In the genomic region with DNA sequence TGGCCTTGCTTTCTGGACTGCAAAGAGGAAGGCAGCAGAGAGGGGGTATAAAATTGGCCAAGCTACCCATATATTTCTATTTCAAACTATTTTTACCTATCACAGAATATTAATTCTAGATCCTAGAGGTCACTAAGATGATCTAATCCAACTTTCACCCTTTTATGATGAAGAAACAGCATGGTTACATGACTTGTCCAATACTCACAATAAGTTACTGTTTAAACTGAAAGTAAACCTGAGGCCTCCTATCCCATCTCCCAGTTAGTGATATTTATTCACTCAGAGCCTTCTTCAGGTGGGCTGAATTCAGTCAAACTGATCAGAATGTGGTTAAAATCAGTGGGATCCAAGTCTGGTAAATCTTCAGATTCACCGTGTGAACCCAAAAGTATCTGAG, we compare ENCODE assay signal across 23 cellular contexts.
"Had no signal": no experiment of that assay in that cellular context is flagged by ENCODE, and none has a peak within 500 bp of the region (broad histone marks: within the 10 kb centered on the region; RNA-seq: fewer than 3 reads in every experiment).

No MANE protein-coding gene starts in this region.

- H3K4me1 Mint-ChIP-seq: naive thymus-derived CD4-positive, alpha-beta T cell; nephron progenitor cell; stimulated activated naive CD8-positive, alpha-beta T cell treated with anti-CD3 and anti-CD28 coated beads, Interleukin-15, amount 100 ng/mL, for 72 hours had no signal

- H3K4me3 ChIP-seq: dorsolateral prefrontal cortex, esophagus muscularis mucosa, gastrocnemius medialis, heart right ventricle, left ventricle myocardium inferior, lung, prostate gland, spleen, testis, tibial nerve had no signal

- H3K4me1 ChIP-seq: esophagus muscularis mucosa, gastrocnemius medialis, left ventricle myocardium inferior, parathyroid adenoma, prostate gland, spleen, testis, tibial nerve had no signal

- H3K4me3 Mint-ChIP-seq: naive thymus-derived CD4-positive, alpha-beta T cell; nephron progenitor cell; stimulated activated memory B cell treated with anti-CD40 and anti-IgM and Interleukin-4, amounts not matched to agents 10 μg/mL and 1 μg/mL and 100 μg/mL, for 72 hours; stimulated activated naive CD8-positive, alpha-beta T cell treated with anti-CD3 and anti-CD28 coated beads, Interleukin-15, amount 100 ng/mL, for 72 hours had no signal

- DNase-seq: cortex of kidney; dorsolateral prefrontal cortex; effector CD8-positive, alpha-beta T cell; gastrocnemius medialis; heart right ventricle; islet precursor cell; left ventricle myocardium inferior; naive thymus-derived CD4-positive, alpha-beta T cell; nephron progenitor cell; spleen; stimulated activated CD4-positive, alpha-beta T cell treated with anti-CD3 and anti-CD28 coated beads, Interleukin-15, amount 100 ng/mL, for 24 hours; stimulated activated CD4-positive, alpha-beta T cell treated with anti-CD3 and anti-CD28 coated beads, Interleukin-1b, Interleukin-23, amount 100 ng/mL, for 48 hours; stimulated activated CD4-positive, alpha-beta T cell treated with anti-CD3 and anti-CD28 coated beads, Interleukin-4, amount 100 ng/mL, for 24 hours; stimulated activated naive CD8-positive, alpha-beta T cell treated with anti-CD3 and anti-CD28 coated beads, Interleukin-15, amount 100 ng/mL, for 72 hours; testis had no signal

- H3K9ac ChIP-seq: parathyroid adenoma had no signal

- H3K9me3 ChIP-seq: esophagus muscularis mucosa, gastrocnemius medialis, heart right ventricle, left ventricle myocardium inferior, prostate gland, spleen, testis, tibial nerve had no signal

- H3K9me3 Mint-ChIP-seq: nephron progenitor cell; stimulated activated memory B cell treated with anti-CD40 and anti-IgM and Interleukin-4, amounts not matched to agents 10 μg/mL and 1 μg/mL and 100 μg/mL, for 72 hours had no signal

- ATAC-seq: gastrocnemius medialis; heart right ventricle; naive thymus-derived CD4-positive, alpha-beta T cell; sciatic nerve; stimulated activated memory B cell treated with anti-CD40 and anti-IgM and Interleukin-4, amounts not matched to agents 10 μg/mL and 1 μg/mL and 100 μg/mL, for 72 hours; stimulated activated naive CD8-positive, alpha-beta T cell treated with anti-CD3 and anti-CD28 coated beads, Interleukin-15, amount 100 ng/mL, for 72 hours had no signal

- H3K79me2 ChIP-seq: parathyroid adenoma had no signal

- H3K27ac Mint-ChIP-seq: naive thymus-derived CD4-positive, alpha-beta T cell; nephron progenitor cell; stimulated activated memory B cell treated with anti-CD40 and anti-IgM and Interleukin-4, amounts not matched to agents 10 μg/mL and 1 μg/mL and 100 μg/mL, for 72 hours; stimulated activated naive CD8-positive, alpha-beta T cell treated with anti-CD3 and anti-CD28 coated beads, Interleukin-15, amount 100 ng/mL, for 72 hours had no signal

- H3K27me3 Mint-ChIP-seq: naive thymus-derived CD4-positive, alpha-beta T cell; stimulated activated memory B cell treated with anti-CD40 and anti-IgM and Interleukin-4, amounts not matched to agents 10 μg/mL and 1 μg/mL and 100 μg/mL, for 72 hours; stimulated activated naive CD8-positive, alpha-beta T cell treated with anti-CD3 and anti-CD28 coated beads, Interleukin-15, amount 100 ng/mL, for 72 hours had no signal

- H3K36me3 ChIP-seq: esophagus muscularis mucosa, gastrocnemius medialis, heart right ventricle, left ventricle myocardium inferior, prostate gland, spleen, tibial nerve had no signal

- H3K36me3 Mint-ChIP-seq: naive thymus-derived CD4-positive, alpha-beta T cell; stimulated activated memory B cell treated with anti-CD40 and anti-IgM and Interleukin-4, amounts not matched to agents 10 μg/mL and 1 μg/mL and 100 μg/mL, for 72 hours had no signal

- H3K27me3 ChIP-seq: gastrocnemius medialis, spleen, testis, tibial nerve had no signal

- H3K27ac ChIP-seq: dorsolateral prefrontal cortex, epithelial cell of prostate, esophagus muscularis mucosa, gastrocnemius medialis, heart right ventricle, left ventricle myocardium inferior, parathyroid adenoma, prostate gland, spleen, testis, tibial nerve had no signal

- H2AFZ ChIP-seq: parathyroid adenoma had no signal
